11 cellular contexts compared by ENCODE assay signal in the genomic region with DNA sequence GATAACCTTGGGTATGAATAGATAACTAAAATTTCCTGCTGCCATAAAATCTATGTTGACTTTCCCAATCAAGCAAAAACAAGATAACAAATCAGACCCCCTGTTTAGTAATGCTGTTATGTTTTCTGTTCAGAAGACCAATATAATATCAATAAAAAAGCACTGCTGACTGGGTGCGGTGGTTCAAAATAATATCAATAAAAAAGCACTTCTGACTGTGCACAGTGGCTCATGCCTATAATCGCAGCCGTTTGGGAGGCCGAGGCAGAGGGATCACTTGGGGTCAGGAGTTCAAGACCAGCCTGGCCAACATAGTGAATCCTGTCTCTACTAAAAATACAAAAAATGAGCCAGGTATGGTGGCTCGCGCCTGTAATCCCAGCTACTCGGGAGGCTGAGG. TPM values are rescaled to one million over a fixed set of nuclear protein-coding genes. Genes with fewer than 3 reads are reported as not detected.
A peak's percentile ranks its signal among the peaks of the same experiment; 100 is the strongest.
DNase-seq lines count a peak whose midpoint lies in the region; ATAC-seq, FAIRE-seq and TF ChIP-seq lines count a peak whose summit lies in the region.
"Had no signal": no experiment of that assay in that cellular context is flagged by ENCODE, and none has a peak within 500 bp of the region (broad histone marks: within the 10 kb centered on the region; RNA-seq: fewer than 3 reads in every experiment).

No MANE protein-coding gene starts in this region.

- TF ChIP-seq CTCF in right lobe of liver (IDR thresholded peaks at IDR 0.05) = no peak
- TF ChIP-seq CTCF in HepG2 (CRISPR knock-in tag; IDR thresholded peaks at IDR 0.05) = no peak
- no peak for TF ChIP-seq CTCF in osteoblast (IDR thresholded peaks at IDR 0.05; ENCODE audit: extremely low read depth, low read depth, low read length)
- no peak for TF ChIP-seq CTCF in vagina (IDR thresholded peaks at IDR 0.05)

- intact Hi-C loops in right lobe of liver (cut with DNase I) = no loop called here
- intact Hi-C loops in HepG2 (cut with micrococcal nuclease; ENCODE audit: unreplicated experiment) = no loop called here
- intact Hi-C loops in vagina (cut with DNase I) = no loop called here

- no TSS peak for BruUV-seq in HepG2 (replicated peaks; lab: Mats Ljungman, UMichigan)

- no peak for FAIRE-seq in HepG2 (lab: Jason Lieb, UNC)
- FAIRE-seq: TTC549 had no signal

- H4K20me1 ChIP-seq in HepG2 (ENCODE audit: insufficient read depth, low read length) (no peaks in the 10 kb centered on the region), osteoblast (ENCODE audit: insufficient read depth, low read length) (no peaks in the 10 kb centered on the region)

- H3K4me1 ChIP-seq in right lobe of liver (no peaks in the 10 kb centered on the region), HepG2 (ENCODE audit: insufficient read depth, low read length) (peaks cover 10% of the 10 kb centered on the region), esophagus (ENCODE audit: control insufficient read depth in 2 of 2, insufficient read depth in 2 of 2, low read length in 1 of 2) (no peaks in the 10 kb centered on the region), osteoblast (ENCODE audit: insufficient read depth, low read length) (peaks cover 14% of the 10 kb centered on the region), vagina (peaks cover 20% of the 10 kb centered on the region)

- TF ChIP-seq POLR2A in right lobe of liver (IDR thresholded peaks at IDR 0.05) (no peak), HepG2 (IDR thresholded peaks at IDR 0.05; ENCODE audit: insufficient read depth in 1 of 2, low read depth in 2 of 2, low read length in 2 of 2) (no peak), vagina (IDR thresholded peaks at IDR 0.05) (no peak)

- H3K4me2 ChIP-seq in HepG2 (ENCODE audit: low read depth, low read length) = no peak overlapping the region
- H3K4me2 ChIP-seq in osteoblast (ENCODE audit: insufficient read depth, low read length) = no peak overlapping the region

- WGBS in right lobe of liver (ENCODE audit: insufficient coverage, low coverage, low lambda C conversion rate, missing lambda C conversion rate) = 61% methylated on average over 7 of the region's 7 CpGs
- WGBS in HepG2 (ENCODE audit: low lambda C conversion rate) = 98% methylated on average over 7 of the region's 7 CpGs
- WGBS in esophagus, 2 donors = 85 to 90% methylated on average over 7 of the region's 7 CpGs

- in situ Hi-C loops in HepG2 (cut with HindIII; ENCODE audit: extremely low pct_ligation_motif_present, low pct_unique_long_range_greater_than_20kb) = no loop called here

- CTCF ChIA-PET in HepG2 (lab: Yijun Ruan, JAX; ENCODE audit: low intra/inter-chr PET ratio, low total read pairs) = no interaction called here

- ATAC-seq in right lobe of liver (no peak), HepG2 (no peak), GM21381 (IDR thresholded peaks at IDR 0.05; ENCODE audit: unreplicated experiment) (no peak)

- H3K27me3 ChIP-seq in right lobe of liver = no peaks in the 10 kb centered on the region
- H3K27me3 ChIP-seq in HepG2 (ENCODE audit: control insufficient read depth in 1 of 2, insufficient read depth in 2 of 2, low read length in 2 of 2) = no peaks in the 10 kb centered on the region
- no peaks in the 10 kb centered on the region for H3K27me3 ChIP-seq in esophagus (ENCODE audit: control insufficient read depth in 1 of 2, insufficient read depth in 2 of 2, low read length in 2 of 2)
- H3K27me3 ChIP-seq in osteoblast (ENCODE audit: insufficient read depth, low read length) = no peaks in the 10 kb centered on the region
- no peaks in the 10 kb centered on the region for H3K27me3 ChIP-seq in vagina

- POLR2A ChIA-PET in HepG2 (lab: Yijun Ruan, JAX) = no interaction called here

- H3K9me3 ChIP-seq in right lobe of liver (no peaks in the 10 kb centered on the region), HepG2 (ENCODE audit: low read length) (no peaks in the 10 kb centered on the region), esophagus (ENCODE audit: control insufficient read depth in 2 of 2, insufficient read depth in 1 of 2, low read depth in 1 of 2, low read length in 1 of 2) (no peaks in the 10 kb centered on the region), osteoblast (ENCODE audit: low read depth, low read length) (no peaks in the 10 kb centered on the region), vagina (no peaks in the 10 kb centered on the region)

- H2AFZ ChIP-seq in HepG2 (ENCODE audit: low read length) (no peak overlapping the region), osteoblast (ENCODE audit: low read length) (no peak overlapping the region)

- DNase-seq in right lobe of liver (no peak), HepG2 (ENCODE audit: low spot score) (no peak), osteoblast (ENCODE audit: insufficient read length, low spot score, missing footprints) (no peak), vagina (ENCODE audit: extremely low spot score in 2 of 2) (no peak), caudate nucleus (lab: John Stamatoyannopoulos, UW) (no peak), NCI-H2029 treated with DMSO at 0.1 percent for 48 hours (lab: John Stamatoyannopoulos, UW) (no peak)
- DNase-seq: activated CD8-positive, alpha-beta memory T cell treated with anti-CD3 and anti-CD28 coated beads, Interleukin-2, amount 50 U/mL, for 48 hours; posterior cingulate gyrus had no signal

- TF ChIP-seq EP300 in HepG2 (IDR thresholded peaks at IDR 0.05; ENCODE audit: low read depth in 2 of 2, low read length in 2 of 2) (no peak), HepG2 (CRISPR knock-in tag; IDR thresholded peaks at IDR 0.05; ENCODE audit: borderline replicate concordance) (no peak)

- peak overlapping the region in 2 of 3 donors; percentile 45 to 53 for H3K27ac ChIP-seq in right lobe of liver
- no peak overlapping the region for H3K27ac ChIP-seq in HepG2 (ENCODE audit: extremely low read length, insufficient read depth, low read length)
- H3K27ac ChIP-seq in esophagus (ENCODE audit: low read depth in 2 of 2, low read length in 1 of 2) = peak overlapping the region; percentile 59 to 65
- H3K27ac ChIP-seq in osteoblast (ENCODE audit: low read depth, low read length) = peak overlapping the region; percentile 61
- H3K27ac ChIP-seq in vagina = peak overlapping the region; percentile 78
- no peak overlapping the region for H3K27ac ChIP-seq in caudate nucleus (ENCODE audit: low read depth, low read length)

- no peak for TF ChIP-seq RAD21 in HepG2 (CRISPR knock-in tag; IDR thresholded peaks at IDR 0.05)

- H3K4me3 ChIP-seq in right lobe of liver = no peak overlapping the region
- H3K4me3 ChIP-seq in HepG2 (replicated peaks in 1 of 3; ENCODE audit: insufficient read depth in 1 of 3, low read depth in 2 of 3, low read length in 3 of 3) = no peak overlapping the region
- H3K4me3 ChIP-seq in esophagus (ENCODE audit: low read depth in 1 of 2, low read length in 2 of 2) = no peak overlapping the region
- no peak overlapping the region for H3K4me3 ChIP-seq in osteoblast (ENCODE audit: insufficient read depth, low read length)
- H3K4me3 ChIP-seq in vagina = no peak overlapping the region

- H3K36me3 ChIP-seq in right lobe of liver (peaks cover 0 to 18% (median 0%) of the 10 kb centered on the region in 4 donors), HepG2 (replicated peaks in 1 of 2; ENCODE audit: control insufficient read depth in 1 of 2, insufficient read depth in 2 of 2, low read length in 2 of 2) (no peaks in the 10 kb centered on the region), esophagus (ENCODE audit: control insufficient read depth in 2 of 2, insufficient read depth in 2 of 2, low read length in 1 of 2) (no peaks in the 10 kb centered on the region), osteoblast (ENCODE audit: insufficient read depth, low read length) (peaks cover 35% of the 10 kb centered on the region), vagina (peaks cover 0 to 10% of the 10 kb centered on the region in 2 donors)

- H3K9ac ChIP-seq in HepG2 (ENCODE audit: insufficient read depth, low read depth, low read length) = no peak overlapping the region

- H3K79me2 ChIP-seq in HepG2 (ENCODE audit: insufficient read depth, low read length) (no peaks in the 10 kb centered on the region), osteoblast (ENCODE audit: insufficient read depth, low read length) (peaks cover 37% of the 10 kb centered on the region)

TF ChIP-seq in HepG2, 621 proteins besides CTCF, POLR2A, EP300 and RAD21 (continues in another document):
- TF ChIP-seq ZMYM2 (CRISPR knock-in tag; IDR thresholded peaks at IDR 0.05) (no peak), MAFF (IDR thresholded peaks at IDR 0.05; ENCODE audit: low read depth, low read length) (no peak), MEIS1 (CRISPR knock-in tag; IDR thresholded peaks at IDR 0.05; ENCODE audit: borderline replicate concordance) (no peak), MBD4 (IDR thresholded peaks at IDR 0.05; ENCODE audit: borderline replicate concordance, low read length) (no peak)

RNA-seq across cellular contexts. Expression of a gene that starts 36.7 kb away (rescaled TPM):
- 10 to 100 TPM; 24.5 to 86.0 (median 33.7) TPM for total RNA-seq in right lobe of liver
- total RNA-seq in HepG2 (2016; rRNA removed; fragmentation: Illumina TruSeq; extraction: Trizol) = 8.4 and 14.5 TPM in 2 replicates
- total RNA-seq in HepG2 (2016; cell fraction: cytosol; rRNA removed; fragmentation: Illumina TruSeq; extraction: Trizol; ENCODE audit: low read depth) = 0.62 and 1.0 TPM in 2 replicates
- 7.1 and 13.3 TPM in 2 replicates for total RNA-seq in HepG2 (2016; cell fraction: insoluble cytoplasmic fraction; rRNA removed; fragmentation: Illumina TruSeq; extraction: Trizol)
- 2.1 and 3.1 TPM in 2 replicates for total RNA-seq in HepG2 (2016; cell fraction: membrane; rRNA removed; fragmentation: Illumina TruSeq; extraction: Trizol)
- 18.8 and 20.1 TPM in 2 replicates for total RNA-seq in HepG2 (2016; cell fraction: nucleus; rRNA removed; fragmentation: Illumina TruSeq; extraction: Trizol)
- polyA plus RNA-seq in HepG2 (2011; rRNA removed) = 4.6 and 4.8 TPM in 2 replicates
- 1.8 and 3.7 TPM in 2 replicates for polyA plus RNA-seq in HepG2 (2011; cell fraction: cytosol; rRNA removed)
- 1.8 and 2.6 TPM in 2 replicates for polyA plus RNA-seq in HepG2 (2011; cell fraction: nucleus; rRNA removed)
- polyA plus RNA-seq in HepG2 (2012) = 4.9 and 8.5 TPM in 2 replicates
- 0.26 and 0.31 TPM in 2 replicates for polyA plus RNA-seq in HepG2 (2016; cell fraction: cytosol; fragmentation: Illumina TruSeq; extraction: Trizol; ENCODE audit: low read depth)
- polyA plus RNA-seq in HepG2 (2016; cell fraction: insoluble cytoplasmic fraction; fragmentation: Illumina TruSeq; extraction: Trizol; ENCODE audit: low read depth) = 4.9 and 5.3 TPM in 2 replicates
- 0.70 and 1.4 TPM in 2 replicates for polyA plus RNA-seq in HepG2 (2016; cell fraction: membrane; fragmentation: Illumina TruSeq; extraction: Trizol; ENCODE audit: low read depth)
- 11.4 and 13.9 TPM in 2 replicates for polyA plus RNA-seq in HepG2 (2016; cell fraction: nucleus; fragmentation: Illumina TruSeq; extraction: Trizol; ENCODE audit: insufficient read depth, low read depth)
- polyA minus RNA-seq in HepG2 (2011; rRNA and poly(A)+ RNA removed; ENCODE audit: low replicate concordance) = 4.2 TPM in 1 of 2 replicates, not detected in the other
- 6.0 and 10.0 TPM in 2 replicates for polyA minus RNA-seq in HepG2 (2011; cell fraction: cytosol; rRNA and poly(A)+ RNA removed)
- 21.8 and 32.9 TPM in 2 replicates for polyA minus RNA-seq in HepG2 (2011; cell fraction: nucleus; rRNA and poly(A)+ RNA removed)
- 1 to 10 TPM; 4.0 to 9.6 TPM for polyA plus RNA-seq in esophagus
- 86.9 and 97.4 TPM in 2 replicates for total RNA-seq in osteoblast
- total RNA-seq in vagina = 64.6 TPM

Comparison
In these comparisons a context has a peak if more than half of its experiments do, and no peak if none do; other contexts are left out.
1. H3K27ac ChIP-seq: peak in right lobe of liver (2 of 3), esophagus (2 of 2), osteoblast (single experiment) and vagina (single experiment); none in HepG2 (single experiment) and caudate nucleus (single experiment).